Comparison of ENCODE assay signal across 2 cellular contexts in the genomic region with DNA sequence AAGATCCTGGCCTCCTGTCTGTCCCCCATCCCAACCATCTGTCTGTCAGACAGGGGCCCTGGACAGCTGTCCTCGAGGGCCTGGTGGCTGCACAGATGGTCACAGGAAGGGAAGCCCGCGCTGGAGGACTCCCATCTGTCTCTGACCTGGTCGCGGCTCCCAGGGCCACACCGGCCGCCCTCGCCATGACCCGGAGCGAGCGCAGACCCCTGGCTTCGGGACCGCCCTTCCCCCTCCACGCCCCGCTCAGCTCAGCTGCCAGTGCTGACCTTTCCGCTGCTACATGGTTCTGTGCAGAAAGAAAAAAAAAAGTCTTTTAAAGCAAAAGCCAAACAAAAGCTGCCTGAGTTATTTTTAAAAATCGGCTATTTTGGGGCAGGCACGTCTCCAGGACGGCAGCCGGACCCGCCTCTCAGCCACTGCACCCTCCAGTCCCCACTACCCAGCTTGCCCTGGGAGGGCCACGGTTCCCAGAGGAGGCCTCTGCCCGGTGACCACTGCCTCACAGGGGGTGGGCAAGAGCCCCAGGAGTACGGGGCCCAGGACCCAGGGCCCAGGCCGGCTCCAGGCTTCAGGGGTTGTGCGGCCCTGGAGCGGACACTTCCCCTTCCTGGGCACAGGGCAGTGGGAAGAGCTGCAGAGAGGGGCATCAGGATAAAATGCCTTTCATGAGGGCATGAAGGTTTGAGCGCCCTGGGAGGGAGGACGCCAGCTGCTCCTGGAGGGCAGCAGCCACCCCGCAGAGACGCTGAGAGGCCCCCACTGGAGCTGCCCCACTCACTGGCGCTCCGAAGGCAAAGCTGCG.
TF ChIP-seq lines count a peak whose summit lies in the region.

No MANE protein-coding gene starts in this region.

TF ChIP-seq in HCT116, 20 proteins besides CTCF, POLR2A, EP300 and RAD21:
- TF ChIP-seq YY1 (IDR thresholded peaks at IDR 0.05; ENCODE audit: extremely low read depth, insufficient replicate concordance, low read depth, low read length) (no peak), ZNF274 (IDR thresholded peaks at IDR 0.05; ENCODE audit: low read depth, low read length) (no peak), TCF7L2 (IDR thresholded peaks at IDR 0.05; ENCODE audit: borderline replicate concordance, extremely low read depth, insufficient read depth, insufficient read length) (no peak)
TF ChIP-seq in HCT116: peak in this region for 0.

TF ChIP-seq in HepG2, 621 proteins besides CTCF, POLR2A, EP300 and RAD21 (continues in another document):
- TF ChIP-seq NFAT5 (CRISPR knock-in tag; IDR thresholded peaks at IDR 0.05) (no peak), ZNF83 (CRISPR knock-in tag; IDR thresholded peaks at IDR 0.05; ENCODE audit: borderline replicate concordance) (no peak), RBM39 (IDR thresholded peaks at IDR 0.05; ENCODE audit: low read depth, low read length, poor library complexity, severe bottlenecking) (peak; percentile 14), CREB1 (IDR thresholded peaks at IDR 0.05) (no peak), CREB1 (CRISPR knock-in tag; IDR thresholded peaks at IDR 0.05) (no peak), NFKB2 (CRISPR knock-in tag; IDR thresholded peaks at IDR 0.05; ENCODE audit: borderline replicate concordance) (no peak), JUN (CRISPR knock-in tag; IDR thresholded peaks at IDR 0.05) (no peak), THAP11 (CRISPR knock-in tag; IDR thresholded peaks at IDR 0.05) (no peak), THAP7 (CRISPR knock-in tag; IDR thresholded peaks at IDR 0.05) (no peak), SYNCRIP (IDR thresholded peaks at IDR 0.05; ENCODE audit: insufficient read depth, low read depth, low read length) (no peak), ZNF44 (CRISPR knock-in tag; IDR thresholded peaks at IDR 0.05) (no peak), ZNF331 (CRISPR knock-in tag; IDR thresholded peaks at IDR 0.05) (no peak), MED8 (CRISPR knock-in tag; IDR thresholded peaks at IDR 0.05; ENCODE audit: insufficient replicate concordance) (no peak), ZZZ3 (CRISPR knock-in tag; IDR thresholded peaks at IDR 0.05; ENCODE audit: borderline replicate concordance) (no peak), HDAC2 (CRISPR knock-in tag; IDR thresholded peaks at IDR 0.05) (no peak), ZNF780A (CRISPR knock-in tag; IDR thresholded peaks at IDR 0.05) (no peak), NR3C1 (CRISPR knock-in tag; IDR thresholded peaks at IDR 0.05) (no peak), SP4 (CRISPR knock-in tag; IDR thresholded peaks at IDR 0.05) (no peak), RXRB (CRISPR knock-in tag; IDR thresholded peaks at IDR 0.05; ENCODE audit: borderline replicate concordance) (no peak), TARDBP (CRISPR knock-in tag; IDR thresholded peaks at IDR 0.05) (no peak), ELF3 (CRISPR knock-in tag; IDR thresholded peaks at IDR 0.05) (no peak), MED1 (CRISPR knock-in tag; IDR thresholded peaks at IDR 0.05) (no peak), ZNF709 (CRISPR knock-in tag; IDR thresholded peaks at IDR 0.05) (no peak), ZNF205 (CRISPR knock-in tag; IDR thresholded peaks at IDR 0.05) (no peak), ZNF740 (CRISPR knock-in tag; IDR thresholded peaks at IDR 0.05) (no peak)
- TF ChIP-seq, protein P1, sequence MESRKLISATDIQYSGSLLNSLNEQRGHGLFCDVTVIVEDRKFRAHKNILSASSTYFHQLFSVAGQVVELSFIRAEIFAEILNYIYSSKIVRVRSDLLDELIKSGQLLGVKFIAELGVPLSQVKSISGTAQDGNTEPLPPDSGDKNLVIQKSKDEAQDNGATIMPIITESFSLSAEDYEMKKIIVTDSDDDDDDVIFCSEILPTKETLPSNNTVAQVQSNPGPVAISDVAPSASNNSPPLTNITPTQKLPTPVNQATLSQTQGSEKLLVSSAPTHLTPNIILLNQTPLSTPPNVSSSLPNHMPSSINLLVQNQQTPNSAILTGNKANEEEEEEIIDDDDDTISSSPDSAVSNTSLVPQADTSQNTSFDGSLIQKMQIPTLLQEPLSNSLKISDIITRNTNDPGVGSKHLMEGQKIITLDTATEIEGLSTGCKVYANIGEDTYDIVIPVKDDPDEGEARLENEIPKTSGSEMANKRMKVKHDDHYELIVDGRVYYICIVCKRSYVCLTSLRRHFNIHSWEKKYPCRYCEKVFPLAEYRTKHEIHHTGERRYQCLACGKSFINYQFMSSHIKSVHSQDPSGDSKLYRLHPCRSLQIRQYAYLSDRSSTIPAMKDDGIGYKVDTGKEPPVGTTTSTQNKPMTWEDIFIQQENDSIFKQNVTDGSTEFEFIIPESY (CRISPR knock-in tag; IDR thresholded peaks at IDR 0.05) = peak; percentile 12; the same call in 1 of the 2 replicates
- TF ChIP-seq, protein P2, sequence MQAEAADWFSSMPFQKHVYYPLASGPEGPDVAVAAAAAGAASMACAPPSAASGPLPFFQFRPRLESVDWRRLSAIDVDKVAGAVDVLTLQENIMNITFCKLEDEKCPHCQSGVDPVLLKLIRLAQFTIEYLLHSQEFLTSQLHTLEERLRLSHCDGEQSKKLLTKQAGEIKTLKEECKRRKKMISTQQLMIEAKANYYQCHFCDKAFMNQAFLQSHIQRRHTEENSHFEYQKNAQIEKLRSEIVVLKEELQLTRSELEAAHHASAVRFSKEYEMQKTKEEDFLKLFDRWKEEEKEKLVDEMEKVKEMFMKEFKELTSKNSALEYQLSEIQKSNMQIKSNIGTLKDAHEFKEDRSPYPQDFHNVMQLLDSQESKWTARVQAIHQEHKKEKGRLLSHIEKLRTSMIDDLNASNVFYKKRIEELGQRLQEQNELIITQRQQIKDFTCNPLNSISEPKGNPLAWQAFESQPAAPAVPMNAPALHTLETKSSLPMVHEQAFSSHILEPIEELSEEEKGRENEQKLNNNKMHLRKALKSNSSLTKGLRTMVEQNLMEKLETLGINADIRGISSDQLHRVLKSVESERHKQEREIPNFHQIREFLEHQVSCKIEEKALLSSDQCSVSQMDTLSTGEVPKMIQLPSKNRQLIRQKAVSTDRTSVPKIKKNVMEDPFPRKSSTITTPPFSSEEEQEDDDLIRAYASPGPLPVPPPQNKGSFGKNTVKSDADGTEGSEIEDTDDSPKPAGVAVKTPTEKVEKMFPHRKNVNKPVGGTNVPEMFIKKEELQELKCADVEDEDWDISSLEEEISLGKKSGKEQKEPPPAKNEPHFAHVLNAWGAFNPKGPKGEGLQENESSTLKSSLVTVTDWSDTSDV (CRISPR knock-in tag; IDR thresholded peaks at IDR 0.05) = 0 out of 2 replicates have a peak, but pooled peaks have one; percentile 58
- TF ChIP-seq, protein P3, sequence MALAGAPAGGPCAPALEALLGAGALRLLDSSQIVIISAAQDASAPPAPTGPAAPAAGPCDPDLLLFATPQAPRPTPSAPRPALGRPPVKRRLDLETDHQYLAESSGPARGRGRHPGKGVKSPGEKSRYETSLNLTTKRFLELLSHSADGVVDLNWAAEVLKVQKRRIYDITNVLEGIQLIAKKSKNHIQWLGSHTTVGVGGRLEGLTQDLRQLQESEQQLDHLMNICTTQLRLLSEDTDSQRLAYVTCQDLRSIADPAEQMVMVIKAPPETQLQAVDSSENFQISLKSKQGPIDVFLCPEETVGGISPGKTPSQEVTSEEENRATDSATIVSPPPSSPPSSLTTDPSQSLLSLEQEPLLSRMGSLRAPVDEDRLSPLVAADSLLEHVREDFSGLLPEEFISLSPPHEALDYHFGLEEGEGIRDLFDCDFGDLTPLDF (CRISPR knock-in tag; IDR thresholded peaks at IDR 0.05) = no peak
- TF ChIP-seq, protein P4, sequence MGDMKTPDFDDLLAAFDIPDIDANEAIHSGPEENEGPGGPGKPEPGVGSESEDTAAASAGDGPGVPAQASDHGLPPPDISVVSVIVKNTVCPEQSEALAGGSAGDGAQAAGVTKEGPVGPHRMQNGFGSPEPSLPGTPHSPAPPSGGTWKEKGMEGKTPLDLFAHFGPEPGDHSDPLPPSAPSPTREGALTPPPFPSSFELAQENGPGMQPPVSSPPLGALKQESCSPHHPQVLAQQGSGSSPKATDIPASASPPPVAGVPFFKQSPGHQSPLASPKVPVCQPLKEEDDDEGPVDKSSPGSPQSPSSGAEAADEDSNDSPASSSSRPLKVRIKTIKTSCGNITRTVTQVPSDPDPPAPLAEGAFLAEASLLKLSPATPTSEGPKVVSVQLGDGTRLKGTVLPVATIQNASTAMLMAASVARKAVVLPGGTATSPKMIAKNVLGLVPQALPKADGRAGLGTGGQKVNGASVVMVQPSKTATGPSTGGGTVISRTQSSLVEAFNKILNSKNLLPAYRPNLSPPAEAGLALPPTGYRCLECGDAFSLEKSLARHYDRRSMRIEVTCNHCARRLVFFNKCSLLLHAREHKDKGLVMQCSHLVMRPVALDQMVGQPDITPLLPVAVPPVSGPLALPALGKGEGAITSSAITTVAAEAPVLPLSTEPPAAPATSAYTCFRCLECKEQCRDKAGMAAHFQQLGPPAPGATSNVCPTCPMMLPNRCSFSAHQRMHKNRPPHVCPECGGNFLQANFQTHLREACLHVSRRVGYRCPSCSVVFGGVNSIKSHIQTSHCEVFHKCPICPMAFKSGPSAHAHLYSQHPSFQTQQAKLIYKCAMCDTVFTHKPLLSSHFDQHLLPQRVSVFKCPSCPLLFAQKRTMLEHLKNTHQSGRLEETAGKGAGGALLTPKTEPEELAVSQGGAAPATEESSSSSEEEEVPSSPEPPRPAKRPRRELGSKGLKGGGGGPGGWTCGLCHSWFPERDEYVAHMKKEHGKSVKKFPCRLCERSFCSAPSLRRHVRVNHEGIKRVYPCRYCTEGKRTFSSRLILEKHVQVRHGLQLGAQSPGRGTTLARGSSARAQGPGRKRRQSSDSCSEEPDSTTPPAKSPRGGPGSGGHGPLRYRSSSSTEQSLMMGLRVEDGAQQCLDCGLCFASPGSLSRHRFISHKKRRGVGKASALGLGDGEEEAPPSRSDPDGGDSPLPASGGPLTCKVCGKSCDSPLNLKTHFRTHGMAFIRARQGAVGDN (CRISPR knock-in tag; IDR thresholded peaks at IDR 0.05) = peak; percentile 39; the same call in 1 of the 2 replicates
- TF ChIP-seq, protein P5, sequence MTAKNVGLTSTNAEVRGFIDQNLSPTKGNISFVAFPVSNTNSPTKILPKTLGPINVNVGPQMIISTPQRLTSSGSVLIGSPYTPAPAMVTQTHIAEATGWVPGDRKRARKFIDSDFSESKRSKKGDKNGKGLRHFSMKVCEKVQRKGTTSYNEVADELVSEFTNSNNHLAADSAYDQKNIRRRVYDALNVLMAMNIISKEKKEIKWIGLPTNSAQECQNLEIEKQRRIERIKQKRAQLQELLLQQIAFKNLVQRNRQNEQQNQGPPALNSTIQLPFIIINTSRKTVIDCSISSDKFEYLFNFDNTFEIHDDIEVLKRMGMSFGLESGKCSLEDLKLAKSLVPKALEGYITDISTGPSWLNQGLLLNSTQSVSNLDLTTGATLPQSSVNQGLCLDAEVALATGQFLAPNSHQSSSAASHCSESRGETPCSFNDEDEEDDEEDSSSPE (CRISPR knock-in tag; IDR thresholded peaks at IDR 0.05) = no peak
- TF ChIP-seq, protein P6, sequence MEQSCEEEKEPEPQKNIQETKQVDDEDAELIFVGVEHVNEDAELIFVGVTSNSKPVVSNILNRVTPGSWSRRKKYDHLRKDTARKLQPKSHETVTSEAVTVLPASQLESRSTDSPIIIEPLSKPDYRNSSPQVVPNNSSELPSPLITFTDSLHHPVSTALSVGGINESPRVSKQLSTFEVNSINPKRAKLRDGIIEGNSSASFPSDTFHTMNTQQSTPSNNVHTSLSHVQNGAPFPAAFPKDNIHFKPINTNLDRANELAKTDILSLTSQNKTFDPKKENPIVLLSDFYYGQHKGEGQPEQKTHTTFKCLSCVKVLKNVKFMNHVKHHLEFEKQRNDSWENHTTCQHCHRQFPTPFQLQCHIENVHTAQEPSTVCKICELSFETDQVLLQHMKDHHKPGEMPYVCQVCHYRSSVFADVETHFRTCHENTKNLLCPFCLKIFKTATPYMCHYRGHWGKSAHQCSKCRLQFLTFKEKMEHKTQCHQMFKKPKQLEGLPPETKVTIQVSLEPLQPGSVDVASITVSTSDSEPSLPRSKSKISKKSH (CRISPR knock-in tag; IDR thresholded peaks at IDR 0.05; ENCODE audit: borderline replicate concordance) = peak; percentile 39; the same call in 1 of the 2 replicates
